ENCODE assay signal across 1 cellular context in genomic region chr10:132298038-132298935, GRCh38.
TF ChIP-seq lines count a peak whose summit lies in the region.

No MANE protein-coding gene starts in this region.

TF ChIP-seq in HepG2, 621 proteins besides CTCF, POLR2A, EP300 and RAD21:
- no peak for TF ChIP-seq ZNF431 (CRISPR knock-in tag; IDR thresholded peaks at IDR 0.05; ENCODE audit: borderline replicate concordance, low read depth)
- TF ChIP-seq, protein P1, sequence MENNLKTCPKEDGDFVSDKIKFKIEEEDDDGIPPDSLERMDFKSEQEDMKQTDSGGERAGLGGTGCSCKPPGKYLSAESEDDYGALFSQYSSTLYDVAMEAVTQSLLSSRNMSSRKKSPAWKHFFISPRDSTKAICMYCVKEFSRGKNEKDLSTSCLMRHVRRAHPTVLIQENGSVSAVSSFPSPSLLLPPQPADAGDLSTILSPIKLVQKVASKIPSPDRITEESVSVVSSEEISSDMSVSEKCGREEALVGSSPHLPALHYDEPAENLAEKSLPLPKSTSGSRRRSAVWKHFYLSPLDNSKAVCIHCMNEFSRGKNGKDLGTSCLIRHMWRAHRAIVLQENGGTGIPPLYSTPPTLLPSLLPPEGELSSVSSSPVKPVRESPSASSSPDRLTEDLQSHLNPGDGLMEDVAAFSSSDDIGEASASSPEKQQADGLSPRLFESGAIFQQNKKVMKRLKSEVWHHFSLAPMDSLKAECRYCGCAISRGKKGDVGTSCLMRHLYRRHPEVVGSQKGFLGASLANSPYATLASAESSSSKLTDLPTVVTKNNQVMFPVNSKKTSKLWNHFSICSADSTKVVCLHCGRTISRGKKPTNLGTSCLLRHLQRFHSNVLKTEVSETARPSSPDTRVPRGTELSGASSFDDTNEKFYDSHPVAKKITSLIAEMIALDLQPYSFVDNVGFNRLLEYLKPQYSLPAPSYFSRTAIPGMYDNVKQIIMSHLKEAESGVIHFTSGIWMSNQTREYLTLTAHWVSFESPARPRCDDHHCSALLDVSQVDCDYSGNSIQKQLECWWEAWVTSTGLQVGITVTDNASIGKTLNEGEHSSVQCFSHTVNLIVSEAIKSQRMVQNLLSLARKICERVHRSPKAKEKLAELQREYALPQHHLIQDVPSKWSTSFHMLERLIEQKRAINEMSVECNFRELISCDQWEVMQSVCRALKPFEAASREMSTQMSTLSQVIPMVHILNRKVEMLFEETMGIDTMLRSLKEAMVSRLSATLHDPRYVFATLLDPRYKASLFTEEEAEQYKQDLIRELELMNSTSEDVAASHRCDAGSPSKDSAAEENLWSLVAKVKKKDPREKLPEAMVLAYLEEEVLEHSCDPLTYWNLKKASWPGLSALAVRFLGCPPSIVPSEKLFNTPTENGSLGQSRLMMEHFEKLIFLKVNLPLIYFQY (CRISPR knock-in tag; IDR thresholded peaks at IDR 0.05; ENCODE audit: borderline replicate concordance): no peak
- TF ChIP-seq ZNF570 (CRISPR knock-in tag; IDR thresholded peaks at IDR 0.05; ENCODE audit: borderline replicate concordance): no peak
- TF ChIP-seq KDM1A (CRISPR knock-in tag; IDR thresholded peaks at IDR 0.05): no peak
- TF ChIP-seq, protein P2, sequence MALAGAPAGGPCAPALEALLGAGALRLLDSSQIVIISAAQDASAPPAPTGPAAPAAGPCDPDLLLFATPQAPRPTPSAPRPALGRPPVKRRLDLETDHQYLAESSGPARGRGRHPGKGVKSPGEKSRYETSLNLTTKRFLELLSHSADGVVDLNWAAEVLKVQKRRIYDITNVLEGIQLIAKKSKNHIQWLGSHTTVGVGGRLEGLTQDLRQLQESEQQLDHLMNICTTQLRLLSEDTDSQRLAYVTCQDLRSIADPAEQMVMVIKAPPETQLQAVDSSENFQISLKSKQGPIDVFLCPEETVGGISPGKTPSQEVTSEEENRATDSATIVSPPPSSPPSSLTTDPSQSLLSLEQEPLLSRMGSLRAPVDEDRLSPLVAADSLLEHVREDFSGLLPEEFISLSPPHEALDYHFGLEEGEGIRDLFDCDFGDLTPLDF (CRISPR knock-in tag; IDR thresholded peaks at IDR 0.05): no peak
- TF ChIP-seq ZNF281 (CRISPR knock-in tag; IDR thresholded peaks at IDR 0.05; ENCODE audit: borderline replicate concordance): no peak
- no peak for TF ChIP-seq HNF4A (CRISPR knock-in tag; IDR thresholded peaks at IDR 0.05)
- TF ChIP-seq SIX1 (CRISPR knock-in tag; IDR thresholded peaks at IDR 0.05; ENCODE audit: borderline replicate concordance): no peak
- no peak for TF ChIP-seq ZNF441 (CRISPR knock-in tag; IDR thresholded peaks at IDR 0.05; ENCODE audit: borderline replicate concordance)
